In genomic region chr19:16869331-16869972, GRCh38 we compare ENCODE assay signal across 8 cellular contexts. TPM values are rescaled to one million over a fixed set of nuclear protein-coding genes. Genes with fewer than 3 reads are reported as not detected.
"Had no signal": no experiment of that assay in that cellular context is flagged by ENCODE, and none has a peak within 500 bp of the region (broad histone marks: within the 10 kb centered on the region; RNA-seq: fewer than 3 reads in every experiment).

No MANE protein-coding gene starts in this region.

- H3K4me3 Mint-ChIP-seq: GM23338, H9, IgD-negative memory B cell had no signal

- H3K4me1 Mint-ChIP-seq: GM23338, H9 had no signal

- DNase-seq: H9, HCEC 1CT had no signal

- H3K27ac ChIP-seq: HL-60 had no signal

- H3K27ac Mint-ChIP-seq: GM23338, H9, IgD-negative memory B cell had no signal

- H3K4me3 ChIP-seq: GM23338 had no signal

- H3K4me2 ChIP-seq: GM23338 had no signal

- ATAC-seq: GM23338, HepG2 had no signal

- H2AFZ ChIP-seq: GM23338 had no signal

RNA-seq across cellular contexts. Expression of gene F2RL3, which starts 19.3 kb away (rescaled TPM):
- total RNA-seq: GM23338, H1, H9, HepG2, HT1080 had no signal
